Comparison of ENCODE assay signal across 2 cellular contexts in the genomic region with DNA sequence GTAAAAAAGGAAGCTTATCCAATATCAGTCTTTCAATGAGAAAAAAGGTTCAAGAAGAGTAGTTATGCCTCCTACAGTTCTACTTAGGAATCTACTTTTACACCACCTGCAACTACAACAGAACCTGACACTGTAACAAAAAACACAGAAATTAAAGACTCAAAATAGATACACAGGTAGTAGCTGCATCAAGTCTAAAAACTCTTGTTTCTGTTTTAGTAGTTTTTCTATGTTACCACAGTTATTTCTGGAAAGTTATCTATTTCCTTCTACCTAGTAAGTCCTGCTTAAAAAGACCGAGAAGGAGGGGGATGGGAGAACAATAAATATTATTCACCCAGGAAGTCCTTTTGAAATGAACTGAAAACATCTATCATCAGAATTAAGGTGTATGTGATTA.
TF ChIP-seq lines count a peak whose summit lies in the region.

No MANE protein-coding gene starts in this region.

TF ChIP-seq in SK-N-SH, 30 proteins besides CTCF, POLR2A, EP300 and RAD21 (continued from another document):
- TF ChIP-seq, protein P1, sequence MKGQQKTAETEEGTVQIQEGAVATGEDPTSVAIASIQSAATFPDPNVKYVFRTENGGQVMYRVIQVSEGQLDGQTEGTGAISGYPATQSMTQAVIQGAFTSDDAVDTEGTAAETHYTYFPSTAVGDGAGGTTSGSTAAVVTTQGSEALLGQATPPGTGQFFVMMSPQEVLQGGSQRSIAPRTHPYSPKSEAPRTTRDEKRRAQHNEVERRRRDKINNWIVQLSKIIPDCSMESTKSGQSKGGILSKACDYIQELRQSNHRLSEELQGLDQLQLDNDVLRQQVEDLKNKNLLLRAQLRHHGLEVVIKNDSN (IDR thresholded peaks at IDR 0.05; ENCODE audit: borderline replicate concordance, low read depth): no peak
- no peak for TF ChIP-seq RFX5 (IDR thresholded peaks at IDR 0.05; ENCODE audit: low read length)
- no peak for TF ChIP-seq MXI1 (IDR thresholded peaks at IDR 0.05; ENCODE audit: low read depth, low read length)
- TF ChIP-seq FOXM1 (IDR thresholded peaks at IDR 0.05; ENCODE audit: low read depth): no peak
- no peak for TF ChIP-seq RCOR1 (IDR thresholded peaks at IDR 0.05; ENCODE audit: low read length)
- no peak for TF ChIP-seq TCF12 (IDR thresholded peaks at IDR 0.05)
- TF ChIP-seq SMC3 (IDR thresholded peaks at IDR 0.05; ENCODE audit: low read depth, low read length): no peak
- TF ChIP-seq YY1 (IDR thresholded peaks at IDR 0.05; ENCODE audit: low read depth): no peak
- no peak for TF ChIP-seq POLR2AphosphoS5 (IDR thresholded peaks at IDR 0.05; ENCODE audit: low read depth, low read length)
- no peak for TF ChIP-seq EZH2phosphoT487 (IDR thresholded peaks at IDR 0.05; ENCODE audit: borderline replicate concordance, low read depth)
- TF ChIP-seq NFIC (IDR thresholded peaks at IDR 0.05; ENCODE audit: borderline replicate concordance): no peak
- no peak for TF ChIP-seq TAF1 (IDR thresholded peaks at IDR 0.05; ENCODE audit: borderline replicate concordance, low read depth, low read length)

TF ChIP-seq in SK-N-SH treated with all-trans-retinoic acid at 6 μM for 48 hours, 23 proteins besides CTCF, POLR2A, EP300 and RAD21 (continued from another document):
- TF ChIP-seq, protein P2, sequence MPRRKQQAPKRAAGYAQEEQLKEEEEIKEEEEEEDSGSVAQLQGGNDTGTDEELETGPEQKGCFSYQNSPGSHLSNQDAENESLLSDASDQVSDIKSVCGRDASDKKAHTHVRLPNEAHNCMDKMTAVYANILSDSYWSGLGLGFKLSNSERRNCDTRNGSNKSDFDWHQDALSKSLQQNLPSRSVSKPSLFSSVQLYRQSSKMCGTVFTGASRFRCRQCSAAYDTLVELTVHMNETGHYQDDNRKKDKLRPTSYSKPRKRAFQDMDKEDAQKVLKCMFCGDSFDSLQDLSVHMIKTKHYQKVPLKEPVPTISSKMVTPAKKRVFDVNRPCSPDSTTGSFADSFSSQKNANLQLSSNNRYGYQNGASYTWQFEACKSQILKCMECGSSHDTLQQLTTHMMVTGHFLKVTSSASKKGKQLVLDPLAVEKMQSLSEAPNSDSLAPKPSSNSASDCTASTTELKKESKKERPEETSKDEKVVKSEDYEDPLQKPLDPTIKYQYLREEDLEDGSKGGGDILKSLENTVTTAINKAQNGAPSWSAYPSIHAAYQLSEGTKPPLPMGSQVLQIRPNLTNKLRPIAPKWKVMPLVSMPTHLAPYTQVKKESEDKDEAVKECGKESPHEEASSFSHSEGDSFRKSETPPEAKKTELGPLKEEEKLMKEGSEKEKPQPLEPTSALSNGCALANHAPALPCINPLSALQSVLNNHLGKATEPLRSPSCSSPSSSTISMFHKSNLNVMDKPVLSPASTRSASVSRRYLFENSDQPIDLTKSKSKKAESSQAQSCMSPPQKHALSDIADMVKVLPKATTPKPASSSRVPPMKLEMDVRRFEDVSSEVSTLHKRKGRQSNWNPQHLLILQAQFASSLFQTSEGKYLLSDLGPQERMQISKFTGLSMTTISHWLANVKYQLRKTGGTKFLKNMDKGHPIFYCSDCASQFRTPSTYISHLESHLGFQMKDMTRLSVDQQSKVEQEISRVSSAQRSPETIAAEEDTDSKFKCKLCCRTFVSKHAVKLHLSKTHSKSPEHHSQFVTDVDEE (CRISPR knock-in tag; IDR thresholded peaks at IDR 0.05): no peak
- TF ChIP-seq OSR1 (CRISPR knock-in tag; IDR thresholded peaks at IDR 0.05) (no peak), ZNF565 (CRISPR knock-in tag; conservative IDR thresholded peaks at IDR 0.05; ENCODE audit: low read depth) (no peak), ZFP30 (CRISPR knock-in tag; IDR thresholded peaks at IDR 0.05) (no peak)
- TF ChIP-seq, protein P3, sequence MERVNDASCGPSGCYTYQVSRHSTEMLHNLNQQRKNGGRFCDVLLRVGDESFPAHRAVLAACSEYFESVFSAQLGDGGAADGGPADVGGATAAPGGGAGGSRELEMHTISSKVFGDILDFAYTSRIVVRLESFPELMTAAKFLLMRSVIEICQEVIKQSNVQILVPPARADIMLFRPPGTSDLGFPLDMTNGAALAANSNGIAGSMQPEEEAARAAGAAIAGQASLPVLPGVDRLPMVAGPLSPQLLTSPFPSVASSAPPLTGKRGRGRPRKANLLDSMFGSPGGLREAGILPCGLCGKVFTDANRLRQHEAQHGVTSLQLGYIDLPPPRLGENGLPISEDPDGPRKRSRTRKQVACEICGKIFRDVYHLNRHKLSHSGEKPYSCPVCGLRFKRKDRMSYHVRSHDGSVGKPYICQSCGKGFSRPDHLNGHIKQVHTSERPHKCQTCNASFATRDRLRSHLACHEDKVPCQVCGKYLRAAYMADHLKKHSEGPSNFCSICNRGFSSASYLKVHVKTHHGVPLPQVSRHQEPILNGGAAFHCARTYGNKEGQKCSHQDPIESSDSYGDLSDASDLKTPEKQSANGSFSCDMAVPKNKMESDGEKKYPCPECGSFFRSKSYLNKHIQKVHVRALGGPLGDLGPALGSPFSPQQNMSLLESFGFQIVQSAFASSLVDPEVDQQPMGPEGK (CRISPR knock-in tag; IDR thresholded peaks at IDR 0.05; ENCODE audit: borderline replicate concordance): no peak
